In the genomic region with DNA sequence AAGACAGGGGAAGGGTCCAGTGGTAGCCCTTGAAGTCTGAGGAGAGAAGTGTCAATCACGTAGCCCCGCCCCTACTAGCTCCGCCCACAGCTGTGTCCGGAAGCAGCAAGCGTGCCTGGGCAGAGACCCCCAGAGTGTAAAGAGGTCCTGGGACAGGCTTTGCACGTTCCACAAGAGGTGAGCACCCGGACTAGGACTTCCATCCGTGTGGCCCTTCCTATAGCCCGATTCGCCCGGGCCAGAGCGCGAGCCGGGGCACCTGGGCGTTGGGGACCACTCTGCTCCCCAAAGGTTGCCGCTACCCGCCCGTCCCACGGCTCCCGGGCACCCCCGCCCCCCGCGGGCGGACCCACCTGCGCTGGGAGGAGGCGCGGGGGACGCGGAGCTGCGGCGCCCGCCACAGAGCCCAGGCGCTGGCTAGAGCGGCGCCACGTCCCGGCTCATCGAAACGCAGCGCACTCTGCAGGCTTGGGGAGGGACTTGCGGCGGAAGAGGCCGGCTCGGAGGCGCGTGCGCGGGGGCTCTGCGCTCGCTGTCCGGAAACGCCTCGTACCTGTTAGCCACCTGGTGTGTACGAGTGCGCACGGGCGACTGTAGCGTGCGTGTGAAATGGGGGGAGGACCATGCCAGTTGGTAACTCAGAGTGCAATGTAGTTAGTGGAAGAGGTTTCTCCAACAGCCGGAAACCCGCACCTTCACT, we compare ENCODE assay signal across 1 cellular context.
TF ChIP-seq lines count a peak whose summit lies in the region.

A gene with protein sequence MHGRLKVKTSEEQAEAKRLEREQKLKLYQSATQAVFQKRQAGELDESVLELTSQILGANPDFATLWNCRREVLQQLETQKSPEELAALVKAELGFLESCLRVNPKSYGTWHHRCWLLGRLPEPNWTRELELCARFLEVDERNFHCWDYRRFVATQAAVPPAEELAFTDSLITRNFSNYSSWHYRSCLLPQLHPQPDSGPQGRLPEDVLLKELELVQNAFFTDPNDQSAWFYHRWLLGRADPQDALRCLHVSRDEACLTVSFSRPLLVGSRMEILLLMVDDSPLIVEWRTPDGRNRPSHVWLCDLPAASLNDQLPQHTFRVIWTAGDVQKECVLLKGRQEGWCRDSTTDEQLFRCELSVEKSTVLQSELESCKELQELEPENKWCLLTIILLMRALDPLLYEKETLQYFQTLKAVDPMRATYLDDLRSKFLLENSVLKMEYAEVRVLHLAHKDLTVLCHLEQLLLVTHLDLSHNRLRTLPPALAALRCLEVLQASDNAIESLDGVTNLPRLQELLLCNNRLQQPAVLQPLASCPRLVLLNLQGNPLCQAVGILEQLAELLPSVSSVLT (minus strand): TSS at position 464 of the 700 bp plus-strand sequence. CDS start 482 bp downstream, outside the sequence.

TF ChIP-seq in HEK293, 187 proteins besides CTCF, POLR2A, EP300 and RAD21 (continued from another document):
- TF ChIP-seq ZNF76 (tag by site-specific recombination; IDR thresholded peaks at IDR 0.05; ENCODE audit: borderline replicate concordance, low read depth) (peak; percentile 71; the same call in 1 of the 2 replicates), SALL2 (tag by site-specific recombination; IDR thresholded peaks at IDR 0.05; ENCODE audit: borderline replicate concordance) (no peak), ZNF423 (tag by site-specific recombination; IDR thresholded peaks at IDR 0.05) (peak; percentile 21; the same call in 1 of the 2 replicates), KLF9 (tag by site-specific recombination; IDR thresholded peaks at IDR 0.05; ENCODE audit: low read depth) (peak; percentile 45; the same call in 1 of the 2 replicates), OVOL3 (tag by site-specific recombination; IDR thresholded peaks at IDR 0.05) (no peak), ZSCAN4 (tag by site-specific recombination; IDR thresholded peaks at IDR 0.05) (no peak), ZNF311 (tag by site-specific recombination; IDR thresholded peaks at IDR 0.05; ENCODE audit: borderline replicate concordance) (no peak), REPIN1 (tag by site-specific recombination; IDR thresholded peaks at IDR 0.05; ENCODE audit: low read depth) (peak; percentile 33; the same call in 1 of the 2 replicates), ZNF629 (tag by site-specific recombination; IDR thresholded peaks at IDR 0.05) (no peak; the same call in none of the 2 replicates), ZFP37 (tag by site-specific recombination; IDR thresholded peaks at IDR 0.05) (no peak), KLF7 (tag by site-specific recombination; IDR thresholded peaks at IDR 0.05; ENCODE audit: borderline replicate concordance) (0 out of 2 replicates have a peak, but pooled peaks have one; percentile 28), ZBTB6 (tag by site-specific recombination; IDR thresholded peaks at IDR 0.05) (no peak), IKZF3 (tag by site-specific recombination; IDR thresholded peaks at IDR 0.05) (peak; percentile 33; the same call in 1 of the 2 replicates), RBAK (tag by site-specific recombination; IDR thresholded peaks at IDR 0.05) (no peak), SP7 (tag by site-specific recombination; IDR thresholded peaks at IDR 0.05) (0 out of 2 replicates have a peak, but pooled peaks have one; percentile 38), ZNF776 (tag by site-specific recombination; IDR thresholded peaks at IDR 0.05; ENCODE audit: borderline replicate concordance) (no peak), ZNF24 (tag by site-specific recombination; IDR thresholded peaks at IDR 0.05) (no peak), ZBTB20 (tag by site-specific recombination; IDR thresholded peaks at IDR 0.05) (peak; percentile 78; the same call in 1 of the 2 replicates), ZNF548 (tag by site-specific recombination; IDR thresholded peaks at IDR 0.05) (no peak), BCL11A (tag by site-specific recombination; IDR thresholded peaks at IDR 0.05; ENCODE audit: low read depth) (no peak), PRDM1 (tag by site-specific recombination; IDR thresholded peaks at IDR 0.05) (no peak), ZNF521 (tag by site-specific recombination; IDR thresholded peaks at IDR 0.05) (no peak), ZNF830 (tag by site-specific recombination; IDR thresholded peaks at IDR 0.05; ENCODE audit: low read depth) (no peak), ZNF670 (tag by site-specific recombination; IDR thresholded peaks at IDR 0.05; ENCODE audit: low read depth) (no peak), ZNF768 (tag by site-specific recombination; IDR thresholded peaks at IDR 0.05) (no peak), ZNF426 (tag by site-specific recombination; IDR thresholded peaks at IDR 0.05) (no peak)
- TF ChIP-seq, protein P1, sequence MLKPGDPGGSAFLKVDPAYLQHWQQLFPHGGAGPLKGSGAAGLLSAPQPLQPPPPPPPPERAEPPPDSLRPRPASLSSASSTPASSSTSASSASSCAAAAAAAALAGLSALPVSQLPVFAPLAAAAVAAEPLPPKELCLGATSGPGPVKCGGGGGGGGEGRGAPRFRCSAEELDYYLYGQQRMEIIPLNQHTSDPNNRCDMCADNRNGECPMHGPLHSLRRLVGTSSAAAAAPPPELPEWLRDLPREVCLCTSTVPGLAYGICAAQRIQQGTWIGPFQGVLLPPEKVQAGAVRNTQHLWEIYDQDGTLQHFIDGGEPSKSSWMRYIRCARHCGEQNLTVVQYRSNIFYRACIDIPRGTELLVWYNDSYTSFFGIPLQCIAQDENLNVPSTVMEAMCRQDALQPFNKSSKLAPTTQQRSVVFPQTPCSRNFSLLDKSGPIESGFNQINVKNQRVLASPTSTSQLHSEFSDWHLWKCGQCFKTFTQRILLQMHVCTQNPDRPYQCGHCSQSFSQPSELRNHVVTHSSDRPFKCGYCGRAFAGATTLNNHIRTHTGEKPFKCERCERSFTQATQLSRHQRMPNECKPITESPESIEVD (tag by site-specific recombination; IDR thresholded peaks at IDR 0.05): no peak
